In genomic region chr5:52834320-52834719, GRCh38 we compare ENCODE assay signal across 16 cellular contexts.
"Had no signal": no experiment of that assay in that cellular context is flagged by ENCODE, and none has a peak within 500 bp of the region (broad histone marks: within the 10 kb centered on the region; RNA-seq: fewer than 3 reads in every experiment).

No MANE protein-coding gene starts in this region.

- H3K9me3 ChIP-seq: gastrocnemius medialis, ovary, thoracic aorta had no signal

- H3K4me1 Mint-ChIP-seq: naive thymus-derived CD8-positive, alpha-beta T cell had no signal

- H3K36me3 Mint-ChIP-seq: naive thymus-derived CD8-positive, alpha-beta T cell; stimulated activated effector memory CD8-positive, alpha-beta T cell treated with anti-CD3 and anti-CD28 coated beads, Interleukin-12 subunit alpha, Interleukin-12 subunit beta, amount 100 ng/mL, for 72 hours had no signal

- H3K27me3 Mint-ChIP-seq: naive thymus-derived CD8-positive, alpha-beta T cell had no signal

- H3K27ac Mint-ChIP-seq: naive thymus-derived CD8-positive, alpha-beta T cell; stimulated activated effector memory CD8-positive, alpha-beta T cell treated with anti-CD3 and anti-CD28 coated beads, Interleukin-12 subunit alpha, Interleukin-12 subunit beta, amount 100 ng/mL, for 72 hours had no signal

- H3K4me3 Mint-ChIP-seq: naive thymus-derived CD8-positive, alpha-beta T cell; stimulated activated effector memory CD8-positive, alpha-beta T cell treated with anti-CD3 and anti-CD28 coated beads, Interleukin-12 subunit alpha, Interleukin-12 subunit beta, amount 100 ng/mL, for 72 hours had no signal

- DNase-seq: effector CD4-positive, alpha-beta T cell; gastrocnemius medialis; glutamatergic neuron; islet precursor cell; mammary epithelial cell; naive thymus-derived CD8-positive, alpha-beta T cell; ovary; right cardiac atrium; stimulated activated CD4-positive, alpha-beta T cell treated with anti-CD3 and anti-CD28 coated beads, Interleukin-4, amount 100 ng/mL, for 1 hour; stimulated activated CD8-positive, alpha-beta memory T cell treated with anti-CD3 and anti-CD28 coated beads, Interleukin-4, amount 100 ng/mL, for 48 hours; stimulated activated naive CD8-positive, alpha-beta T cell treated with anti-CD3 and anti-CD28 coated beads, Interleukin-15, Interleukin-2, amounts not matched to agents 100 U/mL and 50 U/mL, for 24 hours; trophoblast cell had no signal

- H3K27me3 ChIP-seq: gastrocnemius medialis, ovary had no signal

- H3K36me3 ChIP-seq: gastrocnemius medialis, ovary, thoracic aorta had no signal

- ATAC-seq: esophagus mucosa; gastrocnemius medialis; naive thymus-derived CD8-positive, alpha-beta T cell; right cardiac atrium; stimulated activated effector memory CD8-positive, alpha-beta T cell treated with anti-CD3 and anti-CD28 coated beads, Interleukin-12 subunit alpha, Interleukin-12 subunit beta, amount 100 ng/mL, for 72 hours; stimulated activated naive CD8-positive, alpha-beta T cell treated with anti-CD3 and anti-CD28 coated beads, Interleukin-15, Interleukin-2, amounts not matched to agents 100 U/mL and 50 U/mL, for 24 hours had no signal

- H3K4me3 ChIP-seq: coronary artery, gastrocnemius medialis, ovary, thoracic aorta had no signal

- H3K27ac ChIP-seq: ovary had no signal

- H3K9me3 Mint-ChIP-seq: naive thymus-derived CD8-positive, alpha-beta T cell; stimulated activated effector memory CD8-positive, alpha-beta T cell treated with anti-CD3 and anti-CD28 coated beads, Interleukin-12 subunit alpha, Interleukin-12 subunit beta, amount 100 ng/mL, for 72 hours had no signal
